ENCODE assay signal across 1 cellular context in genomic region chr5:159947708-159948358, GRCh38.
TF ChIP-seq lines count a peak whose summit lies in the region.

No MANE protein-coding gene starts in this region.

TF ChIP-seq in IMR-90, 13 proteins besides CTCF, POLR2A, EP300 and RAD21 (continued from another document):
- TF ChIP-seq USF2 (IDR thresholded peaks at IDR 0.05; ENCODE audit: low read depth, low read length): peak; percentile 86
- TF ChIP-seq SMC3 (IDR thresholded peaks at IDR 0.05; ENCODE audit: low read depth, low read length): no peak
- no peak for TF ChIP-seq MAZ (IDR thresholded peaks at IDR 0.05; ENCODE audit: borderline replicate concordance, low read depth, low read length)
- no peak for TF ChIP-seq MAFK (IDR thresholded peaks at IDR 0.05; ENCODE audit: low read depth, low read length)
- no peak for TF ChIP-seq RCOR1 (IDR thresholded peaks at IDR 0.05; ENCODE audit: insufficient replicate concordance, low read length)
- TF ChIP-seq BHLHE40 (IDR thresholded peaks at IDR 0.05; ENCODE audit: low read depth, low read length): peak; percentile 81
- no peak for TF ChIP-seq NFE2L2 (IDR thresholded peaks at IDR 0.05; ENCODE audit: low read depth, low read length)
